ENCODE assay signal across 24 cellular contexts in the genomic region with DNA sequence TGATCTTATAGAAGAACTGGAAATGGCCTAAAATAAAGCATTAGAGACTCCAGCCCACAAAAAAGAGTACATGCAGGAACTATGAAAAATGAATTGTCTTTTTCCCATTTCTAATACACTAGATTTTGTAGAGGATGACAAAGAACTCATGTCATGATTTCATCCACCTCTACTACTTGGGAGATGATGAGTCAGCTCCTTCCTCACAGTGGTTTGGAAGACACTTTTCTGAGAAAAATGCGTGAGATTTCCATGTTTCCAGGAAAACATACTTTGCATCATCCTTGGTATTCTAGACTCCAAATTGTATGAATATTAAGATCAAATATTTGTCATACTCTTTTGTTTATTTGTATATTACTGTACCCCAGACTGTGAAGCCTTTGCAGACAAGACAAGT.
"Had no signal": no experiment of that assay in that cellular context is flagged by ENCODE, and none has a peak within 500 bp of the region (broad histone marks: within the 10 kb centered on the region; RNA-seq: fewer than 3 reads in every experiment).

No MANE protein-coding gene starts in this region.

- H3K36me3 ChIP-seq: esophagus muscularis mucosa, gastroesophageal sphincter, left ventricle myocardium inferior, lower lobe of right lung, neural progenitor cell, ovary, suprapubic skin, tibial artery, upper lobe of left lung, uterus had no signal

- H3K4me1 ChIP-seq: esophagus muscularis mucosa, gastroesophageal sphincter, left ventricle myocardium inferior, lower lobe of right lung, neural progenitor cell, suprapubic skin, tibial artery, upper lobe of left lung, uterus had no signal

- H3K4me3 ChIP-seq: dorsolateral prefrontal cortex, esophagus muscularis mucosa, gastroesophageal sphincter, left ventricle myocardium inferior, lower lobe of right lung, neural progenitor cell, ovary, suprapubic skin, tibial artery, upper lobe of left lung, uterus had no signal

- ATAC-seq: gastroesophageal sphincter; left cardiac atrium; lower lobe of right lung; natural killer cell treated with Interleukin-12 subunit alpha and Interleukin-12 subunit beta and Interleukin-15 and Interleukin-18, amount 100 ng/mL, for 72 hours; right cardiac atrium; stimulated activated effector memory CD8-positive, alpha-beta T cell treated with anti-CD3 and anti-CD28 coated beads, Interleukin-12 subunit alpha, Interleukin-12 subunit beta, amount 100 ng/mL, for 72 hours; stimulated activated naive CD8-positive, alpha-beta T cell treated with anti-CD3 and anti-CD28 coated beads, Interleukin-15, Interleukin-2, amounts not matched to agents 100 U/mL and 50 U/mL, for 24 hours had no signal

- H3K9me3 ChIP-seq: esophagus muscularis mucosa, lower lobe of right lung, ovary, suprapubic skin, tibial artery, upper lobe of left lung, uterus had no signal

- DNase-seq: cortex of kidney; dorsolateral prefrontal cortex; effector CD8-positive, alpha-beta T cell; foreskin fibroblast; glutamatergic neuron; immature natural killer cell; kidney; left cardiac atrium; left ventricle myocardium inferior; lower lobe of right lung; ovary; right cardiac atrium; stimulated activated CD4-positive, alpha-beta T cell treated with anti-CD3 and anti-CD28 coated beads, Interleukin-4, amount 100 ng/mL, for 1 hour; stimulated activated CD8-positive, alpha-beta memory T cell treated with anti-CD3 and anti-CD28 coated beads, Interleukin-4, amount 100 ng/mL, for 48 hours; stimulated activated naive CD8-positive, alpha-beta T cell treated with anti-CD3 and anti-CD28 coated beads, Interleukin-15, Interleukin-2, amounts not matched to agents 100 U/mL and 50 U/mL, for 24 hours; tibial artery; upper lobe of left lung; uterus had no signal
